In the genomic region with DNA sequence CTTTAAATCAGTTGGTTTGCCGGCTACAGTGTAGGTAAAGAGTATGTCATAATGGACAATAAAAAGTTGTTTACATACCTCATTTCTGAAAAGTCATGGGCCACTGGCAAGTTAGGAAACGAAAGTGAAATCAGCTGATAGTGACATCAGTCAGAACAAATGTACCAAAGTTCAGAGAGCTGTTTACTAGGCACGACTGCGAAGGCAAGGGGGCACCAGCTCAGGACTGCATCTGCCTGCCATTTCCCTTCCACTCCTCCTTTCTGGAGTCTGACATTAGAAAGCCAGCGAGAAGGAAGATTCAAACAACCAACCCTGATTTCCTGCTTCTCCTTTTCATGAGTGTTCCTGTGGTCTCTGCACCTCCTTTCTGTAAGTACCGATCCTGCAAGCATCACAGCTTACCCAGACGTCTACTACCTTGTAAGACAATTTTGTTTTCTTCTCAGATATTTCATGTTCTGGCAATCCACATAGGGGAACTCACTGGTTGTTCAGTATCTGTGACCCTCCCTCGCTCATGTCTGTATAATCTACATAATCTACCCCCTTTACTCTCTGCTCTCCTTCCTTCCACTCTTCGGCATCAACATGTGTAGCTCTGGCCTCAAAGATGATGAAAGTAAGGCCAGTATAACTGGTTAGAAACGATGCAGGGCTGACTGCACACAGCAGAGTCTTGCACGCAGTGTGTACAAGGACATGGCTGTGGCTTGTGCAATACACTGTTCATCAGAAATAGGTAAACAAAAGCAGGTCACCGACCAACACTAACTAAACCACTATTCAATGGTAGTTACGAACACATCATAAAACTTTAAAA, we compare ENCODE assay signal across 1 cellular context.
A peak's percentile ranks its signal among the peaks of the same experiment; 100 is the strongest.
TF ChIP-seq lines count a peak whose summit lies in the region.

A gene (plus strand): TSS at position 174 of the 823 bp plus-strand sequence. CDS start 16,370 bp downstream, outside the sequence.

TF ChIP-seq in K562, 482 proteins besides CTCF, POLR2A, EP300 and RAD21 (continued from another document and continues in another):
- TF ChIP-seq, protein P1, sequence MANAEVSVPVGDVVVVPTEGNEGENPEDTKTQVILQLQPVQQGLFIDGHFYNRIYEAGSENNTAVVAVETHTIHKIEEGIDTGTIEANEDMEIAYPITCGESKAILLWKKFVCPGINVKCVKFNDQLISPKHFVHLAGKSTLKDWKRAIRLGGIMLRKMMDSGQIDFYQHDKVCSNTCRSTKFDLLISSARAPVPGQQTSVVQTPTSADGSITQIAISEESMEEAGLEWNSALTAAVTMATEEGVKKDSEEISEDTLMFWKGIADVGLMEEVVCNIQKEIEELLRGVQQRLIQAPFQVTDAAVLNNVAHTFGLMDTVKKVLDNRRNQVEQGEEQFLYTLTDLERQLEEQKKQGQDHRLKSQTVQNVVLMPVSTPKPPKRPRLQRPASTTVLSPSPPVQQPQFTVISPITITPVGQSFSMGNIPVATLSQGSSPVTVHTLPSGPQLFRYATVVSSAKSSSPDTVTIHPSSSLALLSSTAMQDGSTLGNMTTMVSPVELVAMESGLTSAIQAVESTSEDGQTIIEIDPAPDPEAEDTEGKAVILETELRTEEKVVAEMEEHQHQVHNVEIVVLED (CRISPR knock-in tag; IDR thresholded peaks at IDR 0.05): no peak
- TF ChIP-seq ARID2 (IDR thresholded peaks at IDR 0.05) (no peak), ZNF699 (CRISPR knock-in tag; IDR thresholded peaks at IDR 0.05; ENCODE audit: insufficient replicate concordance) (no peak), NEUROD1 (IDR thresholded peaks at IDR 0.05; ENCODE audit: borderline replicate concordance, low read depth, low read length, partially characterized antibody) (no peak), ZBED1 (IDR thresholded peaks at IDR 0.05) (no peak), ZNF133 (CRISPR knock-in tag; IDR thresholded peaks at IDR 0.05) (no peak), STAT5B (CRISPR knock-in tag; IDR thresholded peaks at IDR 0.05) (no peak), TAF7 (tag; IDR thresholded peaks at IDR 0.05) (no peak; the same call in 1 of the 2 replicates), RBM25 (IDR thresholded peaks at IDR 0.05; ENCODE audit: low read depth, low read length, severe bottlenecking) (no peak), GABPA (tag; conservative IDR thresholded peaks at IDR 0.05; ENCODE audit: low read depth) (peak; percentile 32; the same call in 1 of the 2 replicates), NFE2 (IDR thresholded peaks at IDR 0.05; ENCODE audit: low read depth) (peak; percentile 82), MEIS2 (IDR thresholded peaks at IDR 0.05; ENCODE audit: partially characterized antibody) (peak; percentile 49), ATF1 (CRISPR knock-in tag; IDR thresholded peaks at IDR 0.05) (no peak), ATF1 (tag; IDR thresholded peaks at IDR 0.05) (peak; percentile 85), ASH1L (IDR thresholded peaks at IDR 0.05; ENCODE audit: borderline replicate concordance, low read depth, partially characterized antibody) (no peak)
- TF ChIP-seq, protein P2, sequence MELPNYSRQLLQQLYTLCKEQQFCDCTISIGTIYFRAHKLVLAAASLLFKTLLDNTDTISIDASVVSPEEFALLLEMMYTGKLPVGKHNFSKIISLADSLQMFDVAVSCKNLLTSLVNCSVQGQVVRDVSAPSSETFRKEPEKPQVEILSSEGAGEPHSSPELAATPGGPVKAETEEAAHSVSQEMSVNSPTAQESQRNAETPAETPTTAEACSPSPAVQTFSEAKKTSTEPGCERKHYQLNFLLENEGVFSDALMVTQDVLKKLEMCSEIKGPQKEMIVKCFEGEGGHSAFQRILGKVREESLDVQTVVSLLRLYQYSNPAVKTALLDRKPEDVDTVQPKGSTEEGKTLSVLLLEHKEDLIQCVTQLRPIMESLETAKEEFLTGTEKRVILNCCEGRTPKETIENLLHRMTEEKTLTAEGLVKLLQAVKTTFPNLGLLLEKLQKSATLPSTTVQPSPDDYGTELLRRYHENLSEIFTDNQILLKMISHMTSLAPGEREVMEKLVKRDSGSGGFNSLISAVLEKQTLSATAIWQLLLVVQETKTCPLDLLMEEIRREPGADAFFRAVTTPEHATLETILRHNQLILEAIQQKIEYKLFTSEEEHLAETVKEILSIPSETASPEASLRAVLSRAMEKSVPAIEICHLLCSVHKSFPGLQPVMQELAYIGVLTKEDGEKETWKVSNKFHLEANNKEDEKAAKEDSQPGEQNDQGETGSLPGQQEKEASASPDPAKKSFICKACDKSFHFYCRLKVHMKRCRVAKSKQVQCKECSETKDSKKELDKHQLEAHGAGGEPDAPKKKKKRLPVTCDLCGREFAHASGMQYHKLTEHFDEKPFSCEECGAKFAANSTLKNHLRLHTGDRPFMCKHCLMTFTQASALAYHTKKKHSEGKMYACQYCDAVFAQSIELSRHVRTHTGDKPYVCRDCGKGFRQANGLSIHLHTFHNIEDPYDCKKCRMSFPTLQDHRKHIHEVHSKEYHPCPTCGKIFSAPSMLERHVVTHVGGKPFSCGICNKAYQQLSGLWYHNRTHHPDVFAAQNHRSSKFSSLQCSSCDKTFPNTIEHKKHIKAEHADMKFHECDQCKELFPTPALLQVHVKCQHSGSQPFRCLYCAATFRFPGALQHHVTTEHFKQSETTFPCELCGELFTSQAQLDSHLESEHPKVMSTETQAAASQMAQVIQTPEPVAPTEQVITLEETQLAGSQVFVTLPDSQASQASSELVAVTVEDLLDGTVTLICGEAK (IDR thresholded peaks at IDR 0.05): peak; percentile 70
- TF ChIP-seq, protein P2 (CRISPR knock-in tag; IDR thresholded peaks at IDR 0.05): no peak
- TF ChIP-seq, protein P3, sequence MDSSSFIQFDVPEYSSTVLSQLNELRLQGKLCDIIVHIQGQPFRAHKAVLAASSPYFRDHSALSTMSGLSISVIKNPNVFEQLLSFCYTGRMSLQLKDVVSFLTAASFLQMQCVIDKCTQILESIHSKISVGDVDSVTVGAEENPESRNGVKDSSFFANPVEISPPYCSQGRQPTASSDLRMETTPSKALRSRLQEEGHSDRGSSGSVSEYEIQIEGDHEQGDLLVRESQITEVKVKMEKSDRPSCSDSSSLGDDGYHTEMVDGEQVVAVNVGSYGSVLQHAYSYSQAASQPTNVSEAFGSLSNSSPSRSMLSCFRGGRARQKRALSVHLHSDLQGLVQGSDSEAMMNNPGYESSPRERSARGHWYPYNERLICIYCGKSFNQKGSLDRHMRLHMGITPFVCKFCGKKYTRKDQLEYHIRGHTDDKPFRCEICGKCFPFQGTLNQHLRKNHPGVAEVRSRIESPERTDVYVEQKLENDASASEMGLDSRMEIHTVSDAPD (CRISPR knock-in tag; IDR thresholded peaks at IDR 0.05): no peak
- TF ChIP-seq, protein P4, sequence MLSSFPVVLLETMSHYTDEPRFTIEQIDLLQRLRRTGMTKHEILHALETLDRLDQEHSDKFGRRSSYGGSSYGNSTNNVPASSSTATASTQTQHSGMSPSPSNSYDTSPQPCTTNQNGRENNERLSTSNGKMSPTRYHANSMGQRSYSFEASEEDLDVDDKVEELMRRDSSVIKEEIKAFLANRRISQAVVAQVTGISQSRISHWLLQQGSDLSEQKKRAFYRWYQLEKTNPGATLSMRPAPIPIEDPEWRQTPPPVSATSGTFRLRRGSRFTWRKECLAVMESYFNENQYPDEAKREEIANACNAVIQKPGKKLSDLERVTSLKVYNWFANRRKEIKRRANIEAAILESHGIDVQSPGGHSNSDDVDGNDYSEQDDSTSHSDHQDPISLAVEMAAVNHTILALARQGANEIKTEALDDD (IDR thresholded peaks at IDR 0.05): no peak
- TF ChIP-seq, protein P5, sequence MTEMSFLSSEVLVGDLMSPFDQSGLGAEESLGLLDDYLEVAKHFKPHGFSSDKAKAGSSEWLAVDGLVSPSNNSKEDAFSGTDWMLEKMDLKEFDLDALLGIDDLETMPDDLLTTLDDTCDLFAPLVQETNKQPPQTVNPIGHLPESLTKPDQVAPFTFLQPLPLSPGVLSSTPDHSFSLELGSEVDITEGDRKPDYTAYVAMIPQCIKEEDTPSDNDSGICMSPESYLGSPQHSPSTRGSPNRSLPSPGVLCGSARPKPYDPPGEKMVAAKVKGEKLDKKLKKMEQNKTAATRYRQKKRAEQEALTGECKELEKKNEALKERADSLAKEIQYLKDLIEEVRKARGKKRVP (CRISPR knock-in tag; IDR thresholded peaks at IDR 0.05): no peak
- TF ChIP-seq, protein P6, sequence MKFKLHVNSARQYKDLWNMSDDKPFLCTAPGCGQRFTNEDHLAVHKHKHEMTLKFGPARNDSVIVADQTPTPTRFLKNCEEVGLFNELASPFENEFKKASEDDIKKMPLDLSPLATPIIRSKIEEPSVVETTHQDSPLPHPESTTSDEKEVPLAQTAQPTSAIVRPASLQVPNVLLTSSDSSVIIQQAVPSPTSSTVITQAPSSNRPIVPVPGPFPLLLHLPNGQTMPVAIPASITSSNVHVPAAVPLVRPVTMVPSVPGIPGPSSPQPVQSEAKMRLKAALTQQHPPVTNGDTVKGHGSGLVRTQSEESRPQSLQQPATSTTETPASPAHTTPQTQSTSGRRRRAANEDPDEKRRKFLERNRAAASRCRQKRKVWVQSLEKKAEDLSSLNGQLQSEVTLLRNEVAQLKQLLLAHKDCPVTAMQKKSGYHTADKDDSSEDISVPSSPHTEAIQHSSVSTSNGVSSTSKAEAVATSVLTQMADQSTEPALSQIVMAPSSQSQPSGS (CRISPR knock-in tag; IDR thresholded peaks at IDR 0.05): no peak
- TF ChIP-seq, protein P7, sequence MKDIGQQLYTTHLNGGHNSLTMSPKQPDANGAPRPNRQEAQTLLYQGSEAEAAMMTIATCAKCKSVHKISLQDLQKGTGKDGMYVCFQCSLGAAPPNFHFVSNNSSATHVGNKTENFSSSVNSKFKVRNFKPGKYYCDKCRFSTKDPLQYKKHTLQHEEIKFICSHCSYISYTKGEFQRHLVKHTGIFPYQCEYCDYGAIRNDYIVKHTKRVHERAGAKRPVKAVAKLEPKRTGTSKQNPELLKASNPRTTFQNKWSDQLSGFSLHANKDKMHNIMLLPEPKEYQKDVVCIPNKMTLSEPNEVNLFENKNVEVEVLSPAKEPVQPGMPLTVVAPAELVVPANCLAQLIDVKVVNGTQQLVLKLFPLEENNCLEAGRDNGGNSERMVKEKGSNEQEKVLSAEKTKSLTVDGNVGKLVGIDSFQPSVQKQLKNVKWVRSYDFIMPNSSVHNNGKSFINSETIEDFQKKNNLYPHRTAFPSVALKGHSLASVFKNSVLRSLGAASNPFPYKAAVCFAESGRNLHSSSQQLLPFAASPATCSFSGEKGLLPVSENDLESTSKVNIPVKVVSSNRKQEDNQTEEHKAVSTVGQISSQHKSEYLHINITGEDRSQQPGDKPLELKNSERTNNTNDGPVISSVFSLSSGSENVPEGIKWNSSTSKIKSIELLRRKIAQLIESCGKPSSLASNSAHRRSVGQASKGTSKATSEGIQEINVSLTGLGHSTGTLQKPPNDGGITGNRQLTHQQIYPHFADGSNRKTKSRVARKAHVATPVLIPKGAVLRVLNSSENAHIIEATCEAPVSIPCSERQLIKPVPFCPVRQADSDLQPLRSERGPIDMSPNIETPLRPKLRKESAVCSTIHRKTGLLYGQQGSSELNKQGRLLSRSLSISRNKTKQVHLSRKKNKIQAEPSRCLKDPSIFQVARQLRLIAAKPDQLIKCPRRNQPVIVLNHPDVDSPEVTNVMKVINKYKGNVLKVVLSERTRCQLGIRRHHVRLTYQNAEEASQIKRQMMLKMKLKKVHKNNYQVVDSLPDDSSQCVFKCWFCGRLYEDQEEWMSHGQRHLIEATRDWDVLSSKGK (CRISPR knock-in tag; IDR thresholded peaks at IDR 0.05): no peak
- TF ChIP-seq, protein P8, sequence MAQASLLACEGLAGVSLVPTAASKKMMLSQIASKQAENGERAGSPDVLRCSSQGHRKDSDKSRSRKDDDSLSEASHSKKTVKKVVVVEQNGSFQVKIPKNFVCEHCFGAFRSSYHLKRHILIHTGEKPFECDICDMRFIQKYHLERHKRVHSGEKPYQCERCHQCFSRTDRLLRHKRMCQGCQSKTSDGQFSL (CRISPR knock-in tag; IDR thresholded peaks at IDR 0.05): no peak
- TF ChIP-seq, protein P8 (tag; IDR thresholded peaks at IDR 0.05): no peak
- TF ChIP-seq, protein P9, sequence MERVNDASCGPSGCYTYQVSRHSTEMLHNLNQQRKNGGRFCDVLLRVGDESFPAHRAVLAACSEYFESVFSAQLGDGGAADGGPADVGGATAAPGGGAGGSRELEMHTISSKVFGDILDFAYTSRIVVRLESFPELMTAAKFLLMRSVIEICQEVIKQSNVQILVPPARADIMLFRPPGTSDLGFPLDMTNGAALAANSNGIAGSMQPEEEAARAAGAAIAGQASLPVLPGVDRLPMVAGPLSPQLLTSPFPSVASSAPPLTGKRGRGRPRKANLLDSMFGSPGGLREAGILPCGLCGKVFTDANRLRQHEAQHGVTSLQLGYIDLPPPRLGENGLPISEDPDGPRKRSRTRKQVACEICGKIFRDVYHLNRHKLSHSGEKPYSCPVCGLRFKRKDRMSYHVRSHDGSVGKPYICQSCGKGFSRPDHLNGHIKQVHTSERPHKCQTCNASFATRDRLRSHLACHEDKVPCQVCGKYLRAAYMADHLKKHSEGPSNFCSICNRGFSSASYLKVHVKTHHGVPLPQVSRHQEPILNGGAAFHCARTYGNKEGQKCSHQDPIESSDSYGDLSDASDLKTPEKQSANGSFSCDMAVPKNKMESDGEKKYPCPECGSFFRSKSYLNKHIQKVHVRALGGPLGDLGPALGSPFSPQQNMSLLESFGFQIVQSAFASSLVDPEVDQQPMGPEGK (CRISPR knock-in tag; IDR thresholded peaks at IDR 0.05; ENCODE audit: borderline replicate concordance): no peak
